In the genomic region with DNA sequence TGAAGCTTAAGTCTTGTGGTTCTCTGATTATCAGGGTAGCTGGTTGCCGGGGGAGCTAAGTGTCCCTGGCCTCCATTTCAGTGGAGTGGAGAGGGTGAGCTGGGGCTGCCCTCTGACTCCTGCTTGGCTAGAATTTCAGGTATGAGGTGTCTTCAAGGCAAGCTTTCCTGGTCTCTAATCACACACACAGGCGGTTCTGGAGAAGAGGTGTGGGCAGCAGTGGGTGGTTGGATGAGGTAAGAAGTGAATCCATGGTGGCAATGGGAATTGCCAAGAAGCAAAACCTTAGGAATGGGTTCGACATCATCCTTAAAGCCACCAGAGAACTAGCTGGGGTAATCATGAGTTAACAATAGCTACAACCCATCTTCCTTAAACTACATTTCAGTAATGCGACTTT, we compare ENCODE assay signal across 23 cellular contexts.
DNase-seq lines count a peak whose midpoint lies in the region; ATAC-seq and TF ChIP-seq lines count a peak whose summit lies in the region.
"Had no signal": no experiment of that assay in that cellular context is flagged by ENCODE, and none has a peak within 500 bp of the region (broad histone marks: within the 10 kb centered on the region; RNA-seq: fewer than 3 reads in every experiment).

No MANE protein-coding gene starts in this region.

- CTCF ChIA-PET in HEK293 (lab: Yijun Ruan, JAX), result interaction anchor here (0.7 to 1.3 kb wide), 2 partner anchors 11 to 171 kb away, joined by 3 read pairs; no protein-coding TSS in a partner anchor

- H3K4me3 ChIP-seq in HEK293 (ENCODE audit: low read depth, low read length), result no peak overlapping the region
- H3K4me3 ChIP-seq in ascending aorta, result no peak overlapping the region
- H3K4me3 ChIP-seq: A549; BLaER1 treated with 17β-estradiol and CSF1 and Interleukin-3, amounts not matched to agents 10 nM and 100 nM; GM12878 had no signal

- no peak overlapping the region for H3K27ac ChIP-seq in HEK293 (ENCODE audit: extremely low read depth, low read depth, low read length)
- no peak overlapping the region for H3K27ac ChIP-seq in ascending aorta
- H3K27ac ChIP-seq: 22Rv1; A549; BLaER1 treated with 17β-estradiol and CSF1 and Interleukin-3, amounts not matched to agents 10 nM and 100 nM; C4-2B had no signal

- no peak for DNase-seq in CD14-positive monocyte (ENCODE audit: low spot score)
- no peak for DNase-seq in posterior vena cava (ENCODE audit: low spot score)
- DNase-seq in ascending aorta (ENCODE audit: low spot score in 2 of 2), result no peak
- DNase-seq: AML-193; CD4-positive, alpha-beta memory T cell; CD4-positive, CD25-positive, alpha-beta regulatory T cell; CD8-positive, alpha-beta memory T cell; COR-L47; DMS 273 treated with DMSO at 0.1 percent for 48 hours; DMS153; DMS53; DMS79; DND-41; EL; GDM1 had no signal

- H3K27me3 ChIP-seq in ascending aorta, result no peaks in the 10 kb centered on the region
- H3K27me3 ChIP-seq: BLaER1 treated with 17β-estradiol and CSF1 and Interleukin-3, amounts not matched to agents 10 nM and 100 nM had no signal

- POLR2A ChIA-PET in HEK293 (lab: Yijun Ruan, JAX), result no interaction called here

- peaks cover 31% of the 10 kb centered on the region for H3K4me1 Mint-ChIP-seq in CD14-positive monocyte

- H3K4me1 ChIP-seq in HEK293 (ENCODE audit: control insufficient read depth, insufficient read depth, low read length) (peaks cover 7% of the 10 kb centered on the region), ascending aorta (peaks cover 0 to 3% of the 10 kb centered on the region in 2 donors)
- H3K4me1 ChIP-seq: A549 had no signal

- H3K36me3 ChIP-seq in HEK293 (ENCODE audit: control insufficient read depth in 2 of 2, insufficient read depth in 1 of 2, low read length in 2 of 2) (no peaks in the 10 kb centered on the region), ascending aorta (peaks cover 0 to 17% of the 10 kb centered on the region in 2 donors)

- H3K9me3 Mint-ChIP-seq in CD14-positive monocyte, result no peaks in the 10 kb centered on the region
- H3K9me3 Mint-ChIP-seq: CD4-positive, alpha-beta memory T cell; CD4-positive, CD25-positive, alpha-beta regulatory T cell; CD8-positive, alpha-beta memory T cell had no signal

- peak; percentile 44 for ATAC-seq in esophagus mucosa
- ATAC-seq: A549, GM12878 had no signal

- H3K9me3 ChIP-seq in HEK293 (ENCODE audit: control insufficient read depth, insufficient read depth, low read depth, low read length) (no peaks in the 10 kb centered on the region), ascending aorta (no peaks in the 10 kb centered on the region)
- H3K9me3 ChIP-seq: A549; BLaER1 treated with 17β-estradiol and CSF1 and Interleukin-3, amounts not matched to agents 10 nM and 100 nM had no signal

- H3K4me3 Mint-ChIP-seq in CD14-positive monocyte, result no peak overlapping the region
- H3K4me3 Mint-ChIP-seq: B cell; CD4-positive, alpha-beta memory T cell; CD8-positive, alpha-beta memory T cell had no signal

- TF ChIP-seq CTCF in CD14-positive monocyte (IDR thresholded peaks at IDR 0.05) (no peak), HEK293 (tag by site-specific recombination; IDR thresholded peaks at IDR 0.05) (no peak), ascending aorta (IDR thresholded peaks at IDR 0.05) (no peak)

- H3K36me3 Mint-ChIP-seq in CD14-positive monocyte, result peaks cover 9 to 13% of the 10 kb centered on the region in 2 donors
- H3K36me3 Mint-ChIP-seq: CD4-positive, alpha-beta memory T cell; CD4-positive, CD25-positive, alpha-beta regulatory T cell; CD8-positive, alpha-beta memory T cell had no signal

- H3K27ac Mint-ChIP-seq in CD14-positive monocyte, result peak overlapping the region in 5 of 7 donors; percentile 13 to 43 (median 18)
- H3K27ac Mint-ChIP-seq: B cell; CD4-positive, CD25-positive, alpha-beta regulatory T cell; CD8-positive, alpha-beta memory T cell had no signal

- intact Hi-C loops in CD14-positive monocyte (cut with micrococcal nuclease) (no loop called here), posterior vena cava (cut with DNase I) (no loop called here), ascending aorta (cut with DNase I) (loop anchor here (5.0 kb wide), 1 partner anchor 36 kb away; no protein-coding TSS in a partner anchor)

- H3K27me3 Mint-ChIP-seq in CD14-positive monocyte (ENCODE audit: low read depth in 3 of 3), result no peaks in the 10 kb centered on the region
- H3K27me3 Mint-ChIP-seq: B cell had no signal

TF ChIP-seq in HEK293, 187 proteins besides CTCF, POLR2A, EP300 and RAD21:
- peak; percentile 57 for TF ChIP-seq EGR2 (tag by site-specific recombination; IDR thresholded peaks at IDR 0.05; ENCODE audit: low read depth)
- TF ChIP-seq ZFHX2 (tag by site-specific recombination; conservative IDR thresholded peaks at IDR 0.05), result peak; percentile 79
- TF ChIP-seq ZNF292 (tag by site-specific recombination; IDR thresholded peaks at IDR 0.05; ENCODE audit: borderline replicate concordance, low read depth), result no peak
- TF ChIP-seq ZBTB8A (tag by site-specific recombination; IDR thresholded peaks at IDR 0.05), result no peak
